In genomic region chr17:66000216-66000615, GRCh38 we compare ENCODE assay signal across 32 cellular contexts.
"Had no signal": no experiment of that assay in that cellular context is flagged by ENCODE, and none has a peak within 500 bp of the region (broad histone marks: within the 10 kb centered on the region; RNA-seq: fewer than 3 reads in every experiment).

No MANE protein-coding gene starts in this region.

- ATAC-seq: activated CD4-positive, CD25-positive, alpha-beta regulatory T cell treated with anti-CD3 and anti-CD28 coated beads, Interleukin-2, amount 50 U/mL, for 24 hours; activated CD8-positive, alpha-beta T cell treated with anti-CD3 and anti-CD28 coated beads for 36 hours; activated T-cell treated with anti-CD3 and anti-CD28 coated beads, Interleukin-2, amount 50 U/mL, for 4 hours; activated T-helper 17 cell treated with anti-CD3 and anti-CD28 coated beads, Interleukin-2, amount 50 U/mL, for 72 hours; effector memory CD8-positive, alpha-beta T cell; gastroesophageal sphincter; T-helper 17 cell had no signal

- H3K27me3 ChIP-seq: brain microvascular endothelial cell, esophagus squamous epithelium, gastroesophageal sphincter had no signal

- H3K4me3 ChIP-seq: esophagus squamous epithelium, gastroesophageal sphincter had no signal

- H3K36me3 ChIP-seq: brain microvascular endothelial cell, esophagus squamous epithelium, WERI-Rb-1 had no signal

- H3K4me1 ChIP-seq: esophagus squamous epithelium had no signal

- FAIRE-seq: astrocyte, colon, endothelial cell of umbilical vein had no signal

- H3K27ac ChIP-seq: brain microvascular endothelial cell, epithelial cell of prostate, esophagus squamous epithelium, gastroesophageal sphincter, WERI-Rb-1 had no signal

- H3K9me3 ChIP-seq: esophagus squamous epithelium, gastroesophageal sphincter had no signal

- DNase-seq: activated B cell treated with CpG ODN at 0.5 μM for 24 hours; activated CD4-positive, alpha-beta T cell treated with anti-CD3 and anti-CD28 coated beads for 48 hours; activated CD4-positive, alpha-beta T cell treated with anti-CD3 and anti-CD28 coated beads, Interleukin-2, amount 50 U/mL, for 1 hour; activated CD4-positive, alpha-beta T cell treated with anti-CD3 and anti-CD28 coated beads, Interleukin-2, amount 50 U/mL, for 48 hours; activated CD8-positive, alpha-beta memory T cell treated with anti-CD3 and anti-CD28 coated beads for 24 hours; activated CD8-positive, alpha-beta T cell treated with anti-CD3 and anti-CD28 coated beads for 36 hours; activated effector memory CD4-positive, alpha-beta T cell treated with Interleukin-2 at 50 U/mL for 16 hours; activated gamma-delta T cell treated with Interleukin-2 at 50 U/mL for 16 hours; activated naive CD4-positive, alpha-beta T cell treated with anti-CD3 and anti-CD28 coated beads, Interleukin-2, amount 50 U/mL, for 16 hours; activated naive CD4-positive, alpha-beta T cell treated with Interleukin-2 at 50 U/mL for 16 hours; activated T-cell treated with anti-CD3 and anti-CD28 coated beads, Interleukin-2, amount 50 U/mL, for 4 hours; amniotic stem cell; anterior cingulate cortex; brain microvascular endothelial cell; caudate nucleus; cortex of kidney; dermis blood vessel endothelial cell; effector CD4-positive, alpha-beta T cell; effector memory CD8-positive, alpha-beta T cell; esophagus squamous epithelium; foreskin melanocyte; T-helper 1 cell; T-helper 17 cell; T1000; WERI-Rb-1 had no signal
